Comparison of ENCODE assay signal across 29 cellular contexts in the genomic region with DNA sequence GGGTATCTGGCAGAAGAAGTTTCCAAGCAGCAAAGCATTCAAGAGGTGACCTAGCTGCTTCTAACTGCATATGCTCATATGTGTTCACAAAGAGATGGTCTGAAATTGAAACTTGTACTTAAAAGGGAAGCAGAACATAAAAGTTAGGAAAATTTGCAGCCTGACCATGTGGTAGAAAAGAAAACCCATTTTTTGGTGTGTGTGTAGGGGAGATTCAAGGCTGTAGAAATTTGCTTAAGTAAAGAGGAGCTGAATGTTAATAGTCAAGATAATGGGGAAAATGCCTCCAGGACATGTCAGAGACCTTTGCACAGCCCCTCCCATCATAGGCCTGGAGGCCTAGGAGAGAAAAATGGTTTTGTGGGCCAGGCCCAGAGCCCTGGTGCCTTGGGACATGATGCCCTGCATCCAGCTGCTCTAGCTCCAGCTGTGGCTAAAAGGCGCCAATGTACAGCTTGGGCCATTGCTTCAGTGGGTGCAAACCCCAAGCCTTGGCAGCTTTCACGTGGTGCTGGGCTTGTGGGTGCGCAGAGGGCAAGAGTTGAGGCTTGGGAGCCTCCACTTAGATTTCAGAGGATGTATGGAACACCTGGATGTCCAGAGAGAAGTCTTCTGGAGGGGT.
"Had no signal": no experiment of that assay in that cellular context is flagged by ENCODE, and none has a peak within 500 bp of the region (broad histone marks: within the 10 kb centered on the region; RNA-seq: fewer than 3 reads in every experiment).

No MANE protein-coding gene starts in this region.

- H3K36me3 ChIP-seq: WERI-Rb-1 had no signal

- H3K27ac ChIP-seq: brain microvascular endothelial cell, epithelial cell of prostate, esophagus squamous epithelium, heart right ventricle, hepatocyte, WERI-Rb-1 had no signal

- DNase-seq: activated B cell treated with CpG ODN at 0.5 μM for 24 hours; activated CD4-positive, alpha-beta T cell treated with anti-CD3 and anti-CD28 coated beads for 48 hours; activated CD4-positive, alpha-beta T cell treated with anti-CD3 and anti-CD28 coated beads, Interleukin-2, amount 50 U/mL, for 1 hour; activated CD4-positive, alpha-beta T cell treated with anti-CD3 and anti-CD28 coated beads, Interleukin-2, amount 50 U/mL, for 48 hours; activated CD8-positive, alpha-beta memory T cell treated with anti-CD3 and anti-CD28 coated beads for 24 hours; activated CD8-positive, alpha-beta T cell treated with anti-CD3 and anti-CD28 coated beads for 36 hours; activated effector memory CD4-positive, alpha-beta T cell treated with anti-CD3 and anti-CD28 coated beads, Interleukin-2, amount 50 U/mL, for 16 hours; activated naive CD4-positive, alpha-beta T cell treated with anti-CD3 and anti-CD28 coated beads for 36 hours; activated naive CD8-positive, alpha-beta T cell treated with anti-CD3 and anti-CD28 coated beads, Interleukin-2, amount 10 ng/mL, durations not matched to agents 7 days and 5 days; activated T-cell treated with anti-CD3 and anti-CD28 coated beads, Interleukin-2, amount 50 U/mL, for 4 hours; brain microvascular endothelial cell; cortex of kidney; dermis blood vessel endothelial cell; effector CD4-positive, alpha-beta T cell; effector memory CD8-positive, alpha-beta T cell; esophagus squamous epithelium; foreskin melanocyte; heart right ventricle; T-helper 17 cell; T1000; WERI-Rb-1 had no signal

- H3K27ac Mint-ChIP-seq: activated B cell treated with CpG ODN at 0.5 μM for 24 hours; activated CD8-positive, alpha-beta T cell treated with anti-CD3 and anti-CD28 coated beads for 36 hours; activated naive CD4-positive, alpha-beta T cell treated with anti-CD3 and anti-CD28 coated beads for 36 hours; activated naive CD8-positive, alpha-beta T cell treated with anti-CD3 and anti-CD28 coated beads, Interleukin-2, amount 10 ng/mL, durations not matched to agents 7 days and 5 days; activated T-helper 1 cell treated with anti-CD3 and anti-CD28 coated beads, Interleukin-12 subunit alpha, Interleukin-12 subunit beta, Interleukin-2, Interleukin-4 antibody, amounts not matched to agents 30 ng/mL and 10 ng/mL and 1 ng/mL, durations not matched to agents 14 hours and 24 hours and 36 hours; activated T-helper 2 cell treated with anti-CD3 and anti-CD28 coated beads, Interferon-gamma antibody, Interleukin-2, Interleukin-4, amounts not matched to agents 10 μg/mL and 5 μg/mL and 100 μg/mL, durations not matched to agents 14 hours and 24 hours and 36 hours; effector memory CD8-positive, alpha-beta T cell; T-helper 17 cell; T-helper 2 cell treated with Interferon-gamma antibody and Interleukin-4, amounts not matched to agents 5 μg/mL and 100 μg/mL, for 36 hours had no signal

- ATAC-seq: activated CD4-positive, CD25-positive, alpha-beta regulatory T cell treated with anti-CD3 and anti-CD28 coated beads, Interleukin-2, amount 50 U/mL, for 24 hours; activated CD8-positive, alpha-beta T cell treated with anti-CD3 and anti-CD28 coated beads for 36 hours; activated T-cell treated with anti-CD3 and anti-CD28 coated beads, Interleukin-2, amount 50 U/mL, for 4 hours; effector memory CD8-positive, alpha-beta T cell; gastroesophageal sphincter; heart right ventricle; T-helper 17 cell had no signal

- H3K4me3 ChIP-seq: esophagus squamous epithelium, gastroesophageal sphincter, heart right ventricle, hepatocyte had no signal

- H3K9me3 Mint-ChIP-seq: activated naive CD4-positive, alpha-beta T cell treated with anti-CD3 and anti-CD28 coated beads, Interleukin-2, amount 50 U/mL, for 24 hours had no signal

- H3K4me1 Mint-ChIP-seq: activated B cell treated with CpG ODN at 0.5 μM for 24 hours; activated naive CD4-positive, alpha-beta T cell treated with anti-CD3 and anti-CD28 coated beads, Interleukin-2, amount 50 U/mL, for 24 hours; activated naive CD8-positive, alpha-beta T cell treated with anti-CD3 and anti-CD28 coated beads, Interleukin-2, amount 10 ng/mL, durations not matched to agents 7 days and 5 days had no signal

- H3K27me3 Mint-ChIP-seq: activated CD8-positive, alpha-beta T cell treated with anti-CD3 and anti-CD28 coated beads for 36 hours; activated naive CD4-positive, alpha-beta T cell treated with anti-CD3 and anti-CD28 coated beads, Interleukin-2, amount 50 U/mL, for 24 hours; activated naive CD8-positive, alpha-beta T cell treated with anti-CD3 and anti-CD28 coated beads, Interleukin-2, amount 10 ng/mL, durations not matched to agents 7 days and 5 days; effector memory CD8-positive, alpha-beta T cell; T-helper 17 cell had no signal

- H3K4me3 Mint-ChIP-seq: activated B cell treated with CpG ODN at 0.5 μM for 24 hours; activated CD8-positive, alpha-beta T cell treated with anti-CD3 and anti-CD28 coated beads for 36 hours; activated naive CD4-positive, alpha-beta T cell treated with anti-CD3 and anti-CD28 coated beads for 36 hours; activated naive CD4-positive, alpha-beta T cell treated with anti-CD3 and anti-CD28 coated beads, Interleukin-2, amount 50 U/mL, for 24 hours; activated naive CD8-positive, alpha-beta T cell treated with anti-CD3 and anti-CD28 coated beads, Interleukin-2, amount 10 ng/mL, durations not matched to agents 7 days and 5 days; activated T-cell treated with anti-CD3 and anti-CD28 coated beads, Interleukin-2, amount 50 U/mL, for 4 hours; activated T-helper 1 cell treated with anti-CD3 and anti-CD28 coated beads, Interleukin-12 subunit alpha, Interleukin-12 subunit beta, Interleukin-2, Interleukin-4 antibody, amounts not matched to agents 30 ng/mL and 10 ng/mL and 1 ng/mL, durations not matched to agents 14 hours and 24 hours and 36 hours; effector memory CD8-positive, alpha-beta T cell; T-helper 17 cell; T-helper 2 cell treated with Interferon-gamma antibody and Interleukin-4, amounts not matched to agents 5 μg/mL and 100 μg/mL, for 36 hours had no signal

- H3K27me3 ChIP-seq: brain microvascular endothelial cell, esophagus squamous epithelium, gastroesophageal sphincter, heart right ventricle, hepatocyte had no signal
